8 cellular contexts compared by ENCODE assay signal in the genomic region with DNA sequence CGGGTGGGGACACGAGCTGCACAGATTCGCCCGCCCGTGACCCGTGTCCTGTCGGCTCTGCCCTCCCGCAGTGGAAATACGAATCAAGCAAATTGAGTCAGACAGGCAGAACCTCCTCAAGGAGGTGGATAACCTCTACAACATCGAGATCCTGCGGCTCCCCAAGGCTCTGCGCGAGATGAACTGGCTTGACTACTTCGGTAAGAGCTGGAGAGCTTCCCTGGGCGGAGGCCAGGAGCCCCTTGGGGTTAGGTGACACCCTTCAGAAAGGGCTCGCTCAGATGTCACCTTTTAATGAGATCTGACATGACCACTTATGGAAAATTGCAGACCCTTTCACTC. TPM values are rescaled to one million over a fixed set of nuclear protein-coding genes. Genes with fewer than 3 reads are reported as not detected.
DNase-seq lines count a peak whose midpoint lies in the region; ATAC-seq and TF ChIP-seq lines count a peak whose summit lies in the region.

No MANE protein-coding gene starts in this region.

- no peak overlapping the region for H2BK120ac ChIP-seq in mesendoderm (ENCODE audit: low read depth, low read length)

- H2BK15ac ChIP-seq in mesendoderm (replicated peaks; ENCODE audit: low read depth), result no peak overlapping the region

- H3K18ac ChIP-seq in mesendoderm (ENCODE audit: low read length), result peak overlapping the region; percentile 42

- peaks cover 23% of the 10 kb centered on the region for H3K79me2 ChIP-seq in mesendoderm (ENCODE audit: control insufficient read depth, insufficient read depth, low read length)

- no peak for TF ChIP-seq CTCF in astrocyte of the spinal cord (IDR thresholded peaks at IDR 0.05; ENCODE audit: low read depth, low read length)

- H3K27ac ChIP-seq in mesendoderm (ENCODE audit: low read depth, low read length), result peak overlapping the region; percentile 71

- H2BK5ac ChIP-seq in mesendoderm (ENCODE audit: low read length), result no peak overlapping the region

- peak overlapping the region; percentile 93 for H3K4me2 ChIP-seq in mesendoderm (ENCODE audit: low read length)

- peaks cover 21% of the 10 kb centered on the region for H3K79me1 ChIP-seq in mesendoderm (ENCODE audit: low read length)

- H3K36me3 ChIP-seq in mesendoderm (ENCODE audit: control insufficient read depth, insufficient read depth, low read length), result peaks cover 10% of the 10 kb centered on the region

- peak overlapping the region; percentile 99 for H3K9ac ChIP-seq in mesendoderm (ENCODE audit: low read length)

- H4K5ac ChIP-seq in mesendoderm (ENCODE audit: low read length), result no peak overlapping the region

- peaks cover 8% of the 10 kb centered on the region for H3K4me1 ChIP-seq in mesendoderm (ENCODE audit: control insufficient read depth, low read depth, low read length)

- H3K27me3 ChIP-seq in mesendoderm (ENCODE audit: insufficient read depth, low read length, poor library complexity), result no peaks in the 10 kb centered on the region

- in situ Hi-C loops in astrocyte of the spinal cord (cut with HindIII; ENCODE audit: low sequenced_read_pairs), result no loop called here

- H3K4ac ChIP-seq in mesendoderm (ENCODE audit: low read depth, low read length), result peak overlapping the region; percentile 2

- peak; percentile 15 for DNase-seq in stimulated activated CD4-positive, alpha-beta T cell treated with anti-CD3 and anti-CD28 coated beads, Interleukin-4, amount 100 ng/mL, for 24 hours
- DNase-seq in stimulated activated CD4-positive, alpha-beta T cell treated with anti-CD3 and anti-CD28 coated beads, Interleukin-15, amount 100 ng/mL, for 24 hours, result no peak
- DNase-seq in astrocyte of the spinal cord (ENCODE audit: low read depth, low spot score), result no peak
- DNase-seq in mesendoderm, result no peak
- no peak for DNase-seq in NCI-H1048 (lab: John Stamatoyannopoulos, UW)
- no peak for DNase-seq in cortex of kidney (lab: John Stamatoyannopoulos, UW)
- DNase-seq in NK-92 treated with Interleukin-12 subunit alpha and Interleukin-12 subunit beta, amount 100 ng/mL, for 24 hours (lab: John Stamatoyannopoulos, UW), result no peak

- no peak for ATAC-seq in esophagus mucosa

- peak overlapping the region; percentile 100 for H3K56ac ChIP-seq in mesendoderm (ENCODE audit: low read length)

- H4K8ac ChIP-seq in mesendoderm (ENCODE audit: low read depth, low read length), result no peak overlapping the region

- H2AK5ac ChIP-seq in mesendoderm (ENCODE audit: low read length), result no peak overlapping the region

- H3K4me3 ChIP-seq in astrocyte of the spinal cord (ENCODE audit: low read depth, low read length) (peak overlapping the region; percentile 84), mesendoderm (ENCODE audit: low read length) (peak overlapping the region; percentile 99)

- peak overlapping the region; percentile 80 for H3K23ac ChIP-seq in mesendoderm (ENCODE audit: low read length)

- WGBS in mesendoderm (ENCODE audit: extremely low coverage, insufficient coverage, low lambda C conversion rate), result no CpG with 5 or more reads among the region's 16 CpGs

RNA-seq across cellular contexts. Expression of gene CDCA8, which starts 0.5 kb away (rescaled TPM):
- polyA plus RNA-seq in mesendoderm (2013, experiment 1 of 2), result 46.4 TPM
- 47.5 TPM for polyA plus RNA-seq in mesendoderm (2013, experiment 2 of 2)
- total RNA-seq in esophagus mucosa, result 14.1 TPM

RNA-seq across cellular contexts. Expression of gene RSPO1, which starts 58.1 kb away (rescaled TPM):
- polyA plus RNA-seq in mesendoderm (2013, experiment 1 of 2), result 0.04 TPM
- polyA plus RNA-seq in mesendoderm (2013, experiment 2 of 2), result 0.04 TPM
- total RNA-seq in esophagus mucosa, result 0.20 TPM
